Comparison of ENCODE assay signal across 21 cellular contexts in genomic region chr11:3810446-3810845, GRCh38. TPM values are rescaled to one million over a fixed set of nuclear protein-coding genes. Genes with fewer than 3 reads are reported as not detected.
DNase-seq lines count a peak whose midpoint lies in the region; ATAC-seq and TF ChIP-seq lines count a peak whose summit lies in the region.
"Had no signal": no experiment of that assay in that cellular context is flagged by ENCODE, and none has a peak within 500 bp of the region (broad histone marks: within the 10 kb centered on the region; RNA-seq: fewer than 3 reads in every experiment).

No MANE protein-coding gene starts in this region.

- intact Hi-C loops in CD4-positive, alpha-beta T cell (cut with DNase I, micrococcal nuclease), result no loop called here
- intact Hi-C loops in right cardiac atrium (cut with DNase I) (no loop called here), psoas muscle (cut with DNase I) (loop anchor here in 1 of 2 donors (2.0 kb wide), 1 partner anchor 28 kb away; no protein-coding TSS in a partner anchor)

- no peak for DNase-seq in CD4-positive, alpha-beta T cell
- DNase-seq in ELF-1 (ENCODE audit: low read depth, low spot score) (peak; percentile 52), right cardiac atrium (no peak), psoas muscle (no peak), NCI-H82 treated with DMSO at 0.1 percent for 48 hours (lab: John Stamatoyannopoulos, UW; ENCODE audit: unreplicated experiment) (no peak), osteocyte (ENCODE audit: extremely low spot score, unreplicated experiment) (no peak)
- DNase-seq: Caco-2; CD4-positive, CD25-positive, alpha-beta regulatory T cell; DMS 273 treated with DMSO at 0.1 percent for 48 hours; DND-41; NCI-H1105; NCI-H146; NCI-H2029 treated with DMSO at 0.1 percent for 48 hours; NCI-H226; NCI-H510A treated with DMSO at 0.1 percent for 48 hours; NCI-H774; OCI-M1 had no signal

- ATAC-seq in CD4-positive, alpha-beta T cell (ENCODE audit: poor library complexity), result no peak
- ATAC-seq in right cardiac atrium (no peak), psoas muscle (peak in 1 of 4 donors; percentile 4), HG03108 (IDR thresholded peaks at IDR 0.05; ENCODE audit: unreplicated experiment) (no peak), GM18498 (IDR thresholded peaks at IDR 0.05; ENCODE audit: unreplicated experiment) (no peak)
- ATAC-seq: HepG2, K562 had no signal

- peaks cover 9% of the 10 kb centered on the region for H3K36me3 Mint-ChIP-seq in CD4-positive, alpha-beta T cell (ENCODE audit: low read depth)
- H3K36me3 Mint-ChIP-seq in osteocyte (ENCODE audit: unreplicated experiment), result peaks cover 2% of the 10 kb centered on the region

- peaks cover 24% of the 10 kb centered on the region for H3K4me1 Mint-ChIP-seq in CD4-positive, alpha-beta T cell (ENCODE audit: low read depth)
- H3K4me1 Mint-ChIP-seq in osteocyte (ENCODE audit: unreplicated experiment), result peaks cover 8% of the 10 kb centered on the region

- no peaks in the 10 kb centered on the region for H3K9me3 Mint-ChIP-seq in CD4-positive, alpha-beta T cell
- no peaks in the 10 kb centered on the region for H3K9me3 Mint-ChIP-seq in osteocyte (ENCODE audit: unreplicated experiment)
- H3K9me3 Mint-ChIP-seq: CD4-positive, CD25-positive, alpha-beta regulatory T cell had no signal

- POLR2A ChIA-PET in CD4-positive, alpha-beta T cell (lab: Charles Lee), result interaction anchor here (0.9 to 6.3 kb wide), 3 partner anchors 13 to 45 kb away, joined by 3 to 76 read pairs (median 4); partner anchors contain the start of genes NUP98 and STIM1

- no peaks in the 10 kb centered on the region for H3K27me3 ChIP-seq in CD4-positive, alpha-beta T cell (ENCODE audit: control insufficient read depth, insufficient read depth, low read length)
- H3K27me3 ChIP-seq in right cardiac atrium (ENCODE audit: control insufficient read depth, insufficient read depth) (no peaks in the 10 kb centered on the region), psoas muscle (ENCODE audit: insufficient read depth in 3 of 3, low read length in 2 of 3) (no peaks in the 10 kb centered on the region)

- H3K27me3 Mint-ChIP-seq in CD4-positive, alpha-beta T cell, result no peaks in the 10 kb centered on the region
- no peaks in the 10 kb centered on the region for H3K27me3 Mint-ChIP-seq in osteocyte (ENCODE audit: unreplicated experiment)
- H3K27me3 Mint-ChIP-seq: CD4-positive, CD25-positive, alpha-beta regulatory T cell had no signal

- no peaks in the 10 kb centered on the region for H3K9me3 ChIP-seq in CD4-positive, alpha-beta T cell (ENCODE audit: control insufficient read depth, low read length)
- H3K9me3 ChIP-seq in right cardiac atrium (ENCODE audit: control insufficient read depth, low read length), result no peaks in the 10 kb centered on the region
- H3K9me3 ChIP-seq in psoas muscle, result no peaks in the 10 kb centered on the region
- H3K9me3 ChIP-seq: Caco-2 had no signal

- no peaks in the 10 kb centered on the region for H3K36me3 ChIP-seq in psoas muscle (ENCODE audit: insufficient read depth in 1 of 2, low read depth in 1 of 2)

- CTCF ChIA-PET in CD4-positive, alpha-beta T cell (lab: Charles Lee), result interaction anchor here (0.7 to 3.6 kb wide), 3 partner anchors 24 to 44 kb away, joined by 3 to 37 read pairs (median 6); partner anchors contain the start of gene STIM1

- H3K4me3 Mint-ChIP-seq in CD4-positive, alpha-beta T cell, result peak overlapping the region; percentile 75
- no peak overlapping the region for H3K4me3 Mint-ChIP-seq in osteocyte (ENCODE audit: unreplicated experiment)

- H3K4me1 ChIP-seq in right cardiac atrium (ENCODE audit: control insufficient read depth, insufficient read depth, low read length), result peaks cover 3% of the 10 kb centered on the region
- H3K4me1 ChIP-seq in psoas muscle, result peaks cover 13% of the 10 kb centered on the region

- H3K27ac ChIP-seq in CD4-positive, alpha-beta T cell (ENCODE audit: low read depth, low read length), result no peak overlapping the region
- peak overlapping the region; percentile 32 for H3K27ac ChIP-seq in right cardiac atrium (ENCODE audit: low read length)
- peak overlapping the region; percentile 36 for H3K27ac ChIP-seq in psoas muscle

- WGBS in right cardiac atrium, result 86% methylated on average over 3 of the region's 3 CpGs
- 90 to 95% (median 94%) methylated on average over 3 of the region's 3 CpGs for WGBS in psoas muscle, 3 donors

- no peak for TF ChIP-seq CTCF in CD4-positive, alpha-beta T cell (IDR thresholded peaks at IDR 0.05)
- no peak for TF ChIP-seq CTCF in psoas muscle (IDR thresholded peaks at IDR 0.05)
- TF ChIP-seq CTCF in osteocyte (IDR thresholded peaks at IDR 0.05), result no peak

- H3K4me3 ChIP-seq in right cardiac atrium (ENCODE audit: low read length) (no peak overlapping the region), psoas muscle (no peak overlapping the region)
- H3K4me3 ChIP-seq: K562 had no signal

- H3K27ac Mint-ChIP-seq in CD4-positive, alpha-beta T cell, result no peak overlapping the region
- H3K27ac Mint-ChIP-seq in osteocyte (ENCODE audit: unreplicated experiment), result no peak overlapping the region

RNA-seq across cellular contexts. Expression of gene PGAP2, which starts 2.1 kb away (rescaled TPM):
- 10 to 100 TPM; 20.9 to 23.6 TPM for total RNA-seq in CD4-positive, alpha-beta T cell
- total RNA-seq in right cardiac atrium (10 to 100 TPM; 12.4 to 19.5 (median 15.2) TPM), psoas muscle (10 to 100 TPM in 1 of 4 donors, 1 to 10 TPM in 3; 4.5 to 14.5 (median 7.7) TPM), osteocyte (20.3 and 22.7 TPM in 2 replicates)
- polyA plus RNA-seq in right cardiac atrium (13.9 TPM), psoas muscle (10 to 100 TPM in 1 of 3 donors, 1 to 10 TPM in 2; 6.0 to 12.5 (median 6.0) TPM)

RNA-seq across cellular contexts. Expression of gene NUP98, which starts 13.1 kb away (rescaled TPM):
- 100 to 1,000 TPM; 161 to 186 TPM for total RNA-seq in CD4-positive, alpha-beta T cell
- 10 to 100 TPM; 38.8 to 55.9 (median 43.4) TPM for total RNA-seq in right cardiac atrium
- 22.9 TPM for polyA plus RNA-seq in right cardiac atrium
- 10 to 100 TPM; 45.3 to 85.1 (median 72.3) TPM for total RNA-seq in psoas muscle
- 10 to 100 TPM; 25.9 to 59.3 (median 37.0) TPM for polyA plus RNA-seq in psoas muscle
- 68.9 and 71.0 TPM in 2 replicates for total RNA-seq in osteocyte

RNA-seq across cellular contexts. Expression of gene RHOG, which starts 30.3 kb away (rescaled TPM):
- total RNA-seq in CD4-positive, alpha-beta T cell, result 100 to 1,000 TPM; 101 to 106 TPM
- 10 to 100 TPM; 18.7 to 26.0 (median 25.6) TPM for total RNA-seq in right cardiac atrium
- polyA plus RNA-seq in right cardiac atrium, result 23.7 TPM
- total RNA-seq in psoas muscle, result 10 to 100 TPM; 22.4 to 40.9 (median 37.6) TPM
- 10 to 100 TPM; 44.5 to 80.1 (median 51.3) TPM for polyA plus RNA-seq in psoas muscle
- total RNA-seq in osteocyte, result 44.6 and 46.8 TPM in 2 replicates

RNA-seq across cellular contexts. Expression of gene STIM1, which starts 45.0 kb away (rescaled TPM):
- 10 to 100 TPM; 89.0 to 94.9 TPM for total RNA-seq in CD4-positive, alpha-beta T cell
- total RNA-seq in right cardiac atrium, result 10 to 100 TPM; 14.4 to 19.3 (median 16.6) TPM
- polyA plus RNA-seq in right cardiac atrium, result 10.8 TPM
- total RNA-seq in psoas muscle, result 100 to 1,000 TPM in 3 of 4 donors, 10 to 100 TPM in 1; 97.5 to 147 (median 112) TPM
- 100 to 1,000 TPM in 1 of 3 donors, 10 to 100 TPM in 2; 52.1 to 133 (median 66.4) TPM for polyA plus RNA-seq in psoas muscle
- total RNA-seq in osteocyte, result 45.2 and 46.9 TPM in 2 replicates
